In genomic region chr1:23825762-23826522, GRCh38 we compare ENCODE assay signal across 8 cellular contexts. TPM values are rescaled to one million over a fixed set of nuclear protein-coding genes. Genes with fewer than 3 reads are reported as not detected.
DNase-seq lines count a peak whose midpoint lies in the region; ATAC-seq and TF ChIP-seq lines count a peak whose summit lies in the region.

No MANE protein-coding gene starts in this region.

- H3K27ac ChIP-seq in SJCRH30 (no peak overlapping the region; the same call in 1 of the 2 replicates), gastrocnemius medialis (peak overlapping the region; percentile 96 to 100 (median 98))

- TF ChIP-seq CTCF in AG10803 (conservative IDR thresholded peaks at IDR 0.05; ENCODE audit: low read length) (no peak), fibroblast of mammary gland (conservative IDR thresholded peaks at IDR 0.05; ENCODE audit: control insufficient read depth, insufficient read depth, low read depth, low read length) (no peak), gastrocnemius medialis (IDR thresholded peaks at IDR 0.05 in 4 of 5, conservative IDR thresholded peaks at IDR 0.05 in 1 of 5) (no peak)

- H3K9me3 ChIP-seq in SJCRH30 (replicated peaks) (no peaks in the 10 kb centered on the region), gastrocnemius medialis (no peaks in the 10 kb centered on the region)

- no peaks in the 10 kb centered on the region; the same call in 1 of the 2 replicates for H3K27me3 ChIP-seq in SJCRH30
- H3K27me3 ChIP-seq in gastrocnemius medialis = no peaks in the 10 kb centered on the region

- no peak for DNase-seq in AG10803 (ENCODE audit: low read depth)
- DNase-seq in SJCRH30 = no peak
- DNase-seq in fibroblast of mammary gland (ENCODE audit: low read depth) = no peak
- DNase-seq in gastrocnemius medialis = no peak
- no peak for DNase-seq in NCI-H146 treated with DMSO at 0.1 percent for 48 hours (lab: John Stamatoyannopoulos, UW; ENCODE audit: unreplicated experiment)
- DNase-seq in NCI-H128 (lab: John Stamatoyannopoulos, UW; ENCODE audit: unreplicated experiment) = no peak

- TF ChIP-seq POLR2A in gastrocnemius medialis (IDR thresholded peaks at IDR 0.05) = no peak

- H3K36me3 ChIP-seq in SJCRH30 = no peaks in the 10 kb centered on the region
- no peaks in the 10 kb centered on the region for H3K36me3 ChIP-seq in gastrocnemius medialis

- H3K4me1 ChIP-seq in SJCRH30 (no peaks in the 10 kb centered on the region), gastrocnemius medialis (peaks cover 12 to 15% of the 10 kb centered on the region in 2 donors)

- peak; percentile 39 for ATAC-seq in GM21447 (IDR thresholded peaks at IDR 0.05; ENCODE audit: unreplicated experiment)
- ATAC-seq in gastrocnemius medialis = no peak
- no peak for ATAC-seq in GM19463 (IDR thresholded peaks at IDR 0.05; ENCODE audit: unreplicated experiment)

- H3K4me3 ChIP-seq in AG10803 (ENCODE audit: low read length) = peak overlapping the region; percentile 98
- peak overlapping the region; percentile 92 for H3K4me3 ChIP-seq in SJCRH30
- peak overlapping the region; percentile 98 for H3K4me3 ChIP-seq in fibroblast of mammary gland (ENCODE audit: control insufficient read depth, low read depth, low read length)
- H3K4me3 ChIP-seq in gastrocnemius medialis = peak overlapping the region; percentile 91 to 99 (median 96)

- intact Hi-C loops in gastrocnemius medialis (cut with DNase I; ENCODE audit: low total_unique reads) = loop anchor here (5.0 kb wide), 1 partner anchor 41 kb away; the partner anchor contains the start of gene FUCA1

- in situ Hi-C loops in gastrocnemius medialis (cut with MboI; ENCODE audit: low sequenced_read_pairs in 4 of 4) = no loop called here

RNA-seq across cellular contexts. Expression of gene HMGCL, which starts 0.7 kb away (rescaled TPM):
- total RNA-seq in SJCRH30 (2014; rRNA removed; shearing (Covaris generic)) = 8.8 and 9.2 TPM in 2 replicates
- 10 to 100 TPM; 19.1 to 30.0 (median 29.5) TPM for total RNA-seq in gastrocnemius medialis

RNA-seq across cellular contexts. Expression of gene GALE, which starts 25.4 kb away (rescaled TPM):
- 31.5 and 34.9 TPM in 2 replicates for total RNA-seq in SJCRH30 (2014; rRNA removed; shearing (Covaris generic))
- total RNA-seq in gastrocnemius medialis = 1 to 10 TPM; 2.9 to 5.7 (median 4.1) TPM

RNA-seq across cellular contexts. Expression of gene LYPLA2, which starts 35.0 kb away (rescaled TPM):
- 61.2 and 66.8 TPM in 2 replicates for total RNA-seq in SJCRH30 (2014; rRNA removed; shearing (Covaris generic))
- 10 to 100 TPM; 35.3 to 40.9 (median 36.7) TPM for total RNA-seq in gastrocnemius medialis

RNA-seq across cellular contexts. Expression of gene FUCA1, which starts 42.1 kb away (rescaled TPM):
- 0.18 TPM in 1 of 2 replicates, not detected in the other for total RNA-seq in SJCRH30 (2014; rRNA removed; shearing (Covaris generic))
- 10 to 100 TPM in 3 of 4 donors, 1 to 10 TPM in 1; 8.1 to 15.4 (median 12.4) TPM for total RNA-seq in gastrocnemius medialis

RNA-seq across cellular contexts. Expression of gene PITHD1, which starts 47.7 kb away (rescaled TPM):
- 50.2 and 53.1 TPM in 2 replicates for total RNA-seq in SJCRH30 (2014; rRNA removed; shearing (Covaris generic))
- total RNA-seq in gastrocnemius medialis = 100 to 1,000 TPM in 1 of 4 donors, 10 to 100 TPM in 3; 79.9 to 104 (median 90.3) TPM
